1 cellular context compared by ENCODE assay signal in the genomic region with DNA sequence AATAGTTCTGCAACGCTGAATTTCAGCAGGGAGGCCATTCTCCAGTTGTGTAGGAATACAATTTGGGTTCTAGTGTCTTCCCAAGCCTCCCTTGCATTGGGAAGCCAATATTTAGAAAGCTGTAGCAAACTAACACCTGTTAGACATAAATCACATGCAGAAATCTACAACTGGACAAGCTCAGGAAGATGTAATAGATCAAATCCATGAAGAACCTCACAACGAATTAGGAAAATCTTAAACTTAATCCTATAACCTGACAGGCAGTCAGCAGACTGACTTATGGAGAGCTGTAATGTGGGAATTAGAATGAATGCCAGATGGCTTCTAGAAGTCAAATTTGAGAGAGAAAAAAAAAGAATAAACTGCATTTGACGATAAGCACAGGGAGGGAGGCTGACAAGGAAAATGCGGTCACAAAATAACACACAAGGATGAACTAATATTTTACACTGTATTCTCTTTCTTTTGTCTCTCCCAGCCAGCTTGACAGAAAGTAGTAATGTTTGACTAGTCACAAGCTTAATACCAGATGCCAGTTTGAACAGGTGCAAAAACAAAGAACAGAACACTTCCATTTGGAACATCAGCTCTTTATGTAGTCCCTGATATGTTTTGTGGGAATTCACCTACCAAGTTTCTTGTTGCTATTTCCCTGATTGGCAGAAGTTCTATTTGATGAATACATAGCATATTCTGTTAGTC.
TF ChIP-seq lines count a peak whose summit lies in the region.

No MANE protein-coding gene starts in this region.

TF ChIP-seq in SK-N-SH, 30 proteins besides CTCF, POLR2A, EP300 and RAD21 (continued from another document):
- TF ChIP-seq, protein P1, sequence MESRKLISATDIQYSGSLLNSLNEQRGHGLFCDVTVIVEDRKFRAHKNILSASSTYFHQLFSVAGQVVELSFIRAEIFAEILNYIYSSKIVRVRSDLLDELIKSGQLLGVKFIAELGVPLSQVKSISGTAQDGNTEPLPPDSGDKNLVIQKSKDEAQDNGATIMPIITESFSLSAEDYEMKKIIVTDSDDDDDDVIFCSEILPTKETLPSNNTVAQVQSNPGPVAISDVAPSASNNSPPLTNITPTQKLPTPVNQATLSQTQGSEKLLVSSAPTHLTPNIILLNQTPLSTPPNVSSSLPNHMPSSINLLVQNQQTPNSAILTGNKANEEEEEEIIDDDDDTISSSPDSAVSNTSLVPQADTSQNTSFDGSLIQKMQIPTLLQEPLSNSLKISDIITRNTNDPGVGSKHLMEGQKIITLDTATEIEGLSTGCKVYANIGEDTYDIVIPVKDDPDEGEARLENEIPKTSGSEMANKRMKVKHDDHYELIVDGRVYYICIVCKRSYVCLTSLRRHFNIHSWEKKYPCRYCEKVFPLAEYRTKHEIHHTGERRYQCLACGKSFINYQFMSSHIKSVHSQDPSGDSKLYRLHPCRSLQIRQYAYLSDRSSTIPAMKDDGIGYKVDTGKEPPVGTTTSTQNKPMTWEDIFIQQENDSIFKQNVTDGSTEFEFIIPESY (IDR thresholded peaks at IDR 0.05; ENCODE audit: borderline replicate concordance, low read depth) = no peak
- TF ChIP-seq NFIC (IDR thresholded peaks at IDR 0.05; ENCODE audit: borderline replicate concordance) = no peak
- TF ChIP-seq, protein P2, sequence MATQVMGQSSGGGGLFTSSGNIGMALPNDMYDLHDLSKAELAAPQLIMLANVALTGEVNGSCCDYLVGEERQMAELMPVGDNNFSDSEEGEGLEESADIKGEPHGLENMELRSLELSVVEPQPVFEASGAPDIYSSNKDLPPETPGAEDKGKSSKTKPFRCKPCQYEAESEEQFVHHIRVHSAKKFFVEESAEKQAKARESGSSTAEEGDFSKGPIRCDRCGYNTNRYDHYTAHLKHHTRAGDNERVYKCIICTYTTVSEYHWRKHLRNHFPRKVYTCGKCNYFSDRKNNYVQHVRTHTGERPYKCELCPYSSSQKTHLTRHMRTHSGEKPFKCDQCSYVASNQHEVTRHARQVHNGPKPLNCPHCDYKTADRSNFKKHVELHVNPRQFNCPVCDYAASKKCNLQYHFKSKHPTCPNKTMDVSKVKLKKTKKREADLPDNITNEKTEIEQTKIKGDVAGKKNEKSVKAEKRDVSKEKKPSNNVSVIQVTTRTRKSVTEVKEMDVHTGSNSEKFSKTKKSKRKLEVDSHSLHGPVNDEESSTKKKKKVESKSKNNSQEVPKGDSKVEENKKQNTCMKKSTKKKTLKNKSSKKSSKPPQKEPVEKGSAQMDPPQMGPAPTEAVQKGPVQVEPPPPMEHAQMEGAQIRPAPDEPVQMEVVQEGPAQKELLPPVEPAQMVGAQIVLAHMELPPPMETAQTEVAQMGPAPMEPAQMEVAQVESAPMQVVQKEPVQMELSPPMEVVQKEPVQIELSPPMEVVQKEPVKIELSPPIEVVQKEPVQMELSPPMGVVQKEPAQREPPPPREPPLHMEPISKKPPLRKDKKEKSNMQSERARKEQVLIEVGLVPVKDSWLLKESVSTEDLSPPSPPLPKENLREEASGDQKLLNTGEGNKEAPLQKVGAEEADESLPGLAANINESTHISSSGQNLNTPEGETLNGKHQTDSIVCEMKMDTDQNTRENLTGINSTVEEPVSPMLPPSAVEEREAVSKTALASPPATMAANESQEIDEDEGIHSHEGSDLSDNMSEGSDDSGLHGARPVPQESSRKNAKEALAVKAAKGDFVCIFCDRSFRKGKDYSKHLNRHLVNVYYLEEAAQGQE (IDR thresholded peaks at IDR 0.05; ENCODE audit: low read depth, low read length) = no peak
- TF ChIP-seq, protein P3, sequence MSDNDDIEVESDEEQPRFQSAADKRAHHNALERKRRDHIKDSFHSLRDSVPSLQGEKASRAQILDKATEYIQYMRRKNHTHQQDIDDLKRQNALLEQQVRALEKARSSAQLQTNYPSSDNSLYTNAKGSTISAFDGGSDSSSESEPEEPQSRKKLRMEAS (IDR thresholded peaks at IDR 0.05; ENCODE audit: low read depth) = no peak
TF ChIP-seq in SK-N-SH: peak in this region for 0.
